In the genomic region with DNA sequence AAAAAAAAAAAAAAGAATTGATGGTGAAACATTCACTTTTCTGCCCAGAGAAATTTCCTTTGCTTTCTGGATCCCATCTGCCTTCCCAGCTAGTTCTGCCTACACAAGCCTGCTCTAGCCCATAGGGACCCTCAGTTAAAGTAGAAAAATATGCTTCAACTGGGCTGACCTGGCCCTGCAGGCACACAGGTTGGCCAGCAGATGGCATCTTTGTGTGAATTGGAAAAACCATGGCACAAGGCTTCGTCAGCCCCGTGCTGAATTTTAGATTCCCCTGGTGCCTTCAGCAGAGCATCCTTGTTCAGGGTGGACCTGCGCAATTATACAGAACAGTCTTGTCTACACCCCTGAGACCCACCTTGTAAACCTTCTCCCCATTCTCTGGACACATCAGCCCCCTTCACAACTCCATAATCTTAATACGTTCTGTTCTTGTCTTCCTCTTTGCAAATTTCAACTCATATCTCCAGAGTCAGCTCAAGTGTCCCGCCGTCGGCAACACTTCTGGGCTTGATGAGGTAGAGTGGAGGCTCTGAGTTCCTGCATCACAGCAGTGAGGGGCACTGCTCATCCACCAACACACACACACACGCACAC, we compare ENCODE assay signal across 8 cellular contexts.
DNase-seq lines count a peak whose midpoint lies in the region; ATAC-seq and TF ChIP-seq lines count a peak whose summit lies in the region.

No MANE protein-coding gene starts in this region.

- CTCF ChIA-PET in MCF 10A (lab: Yijun Ruan, JAX): interaction anchor here (0.6 to 2.2 kb wide), 28 partner anchors 9 to 1088 kb away, joined by 3 to 10 read pairs (median 4); no protein-coding TSS in a partner anchor

- H3K4me3 Mint-ChIP-seq in MCF 10A (ENCODE audit: unreplicated experiment): no peak overlapping the region

- H3K9me3 Mint-ChIP-seq in MCF 10A (ENCODE audit: unreplicated experiment): no peaks in the 10 kb centered on the region

- H3K36me3 Mint-ChIP-seq in MCF 10A (ENCODE audit: insufficient read depth, unreplicated experiment): peaks cover 6% of the 10 kb centered on the region

- no TSS peak for BruUV-seq in MCF 10A (replicated peaks; lab: Mats Ljungman, UMichigan)

- H3K4me1 Mint-ChIP-seq in MCF 10A (ENCODE audit: insufficient read depth, unreplicated experiment): peaks cover 6% of the 10 kb centered on the region

- H3K27ac Mint-ChIP-seq in MCF 10A (ENCODE audit: low read depth, unreplicated experiment): no peak overlapping the region

- peak; percentile 37 to 40 for DNase-seq in NCI-H2081 (lab: John Stamatoyannopoulos, UW)
- DNase-seq in NCI-H2081 treated with DMSO at 0.1 percent for 48 hours (lab: John Stamatoyannopoulos, UW): no peak
- DNase-seq in KBM-7: peak; percentile 65
- peak; percentile 42 for DNase-seq in T-helper 9 cell
- peak; percentile 56 for DNase-seq in MCF 10A (ENCODE audit: unreplicated experiment)
- DNase-seq in left kidney (ENCODE audit: low read depth, low spot score): peak; percentile 75
- peak; percentile 55 for DNase-seq in stimulated activated naive CD8-positive, alpha-beta T cell treated with anti-CD3 and anti-CD28 coated beads, Interleukin-15, Interleukin-2, amounts not matched to agents 100 U/mL and 50 U/mL, for 24 hours

- in situ Hi-C loops in KBM-7 (cut with MboI; ENCODE audit: low pct_unique_long_range_greater_than_20kb, low sequenced_read_pairs): no loop called here

- peaks cover 20% of the 10 kb centered on the region for H3K27me3 Mint-ChIP-seq in MCF 10A (ENCODE audit: insufficient read depth, unreplicated experiment)

- ATAC-seq in GM21576 (IDR thresholded peaks at IDR 0.05; ENCODE audit: unreplicated experiment): peak; percentile 86
- ATAC-seq in stimulated activated naive CD8-positive, alpha-beta T cell treated with anti-CD3 and anti-CD28 coated beads, Interleukin-15, Interleukin-2, amounts not matched to agents 100 U/mL and 50 U/mL, for 24 hours: peak; percentile 59

- POLR2A ChIA-PET in MCF 10A (lab: Yijun Ruan, JAX): no interaction called here

- peak; percentile 75 for TF ChIP-seq CTCF in MCF 10A (IDR thresholded peaks at IDR 0.05; ENCODE audit: unreplicated experiment)

- intact Hi-C loops in MCF 10A (cut with micrococcal nuclease): loop anchor here (1.0 kb wide), 2 partner anchors 157 to 662 kb away; no protein-coding TSS in a partner anchor
